ENCODE assay signal across 18 cellular contexts in genomic region chr20:35674921-35675320, GRCh38. TPM values are rescaled to one million over a fixed set of nuclear protein-coding genes. Genes with fewer than 3 reads are reported as not detected.
DNase-seq lines count a peak whose midpoint lies in the region; ATAC-seq and TF ChIP-seq lines count a peak whose summit lies in the region.
"Had no signal": no experiment of that assay in that cellular context is flagged by ENCODE, and none has a peak within 500 bp of the region (broad histone marks: within the 10 kb centered on the region; RNA-seq: fewer than 3 reads in every experiment).

No MANE protein-coding gene starts in this region.

- H3K27me3 ChIP-seq in DND-41 (ENCODE audit: insufficient read depth, low read length, poor library complexity) (no peaks in the 10 kb centered on the region), RWPE2 (ENCODE audit: insufficient read depth, poor library complexity, severe bottlenecking) (no peaks in the 10 kb centered on the region), neural progenitor cell (no peaks in the 10 kb centered on the region), sigmoid colon (no peaks in the 10 kb centered on the region)
- H3K27me3 ChIP-seq: BE2C had no signal

- H3K9me3 ChIP-seq in DND-41 (ENCODE audit: insufficient read depth, low read length, severe bottlenecking), result no peaks in the 10 kb centered on the region
- H3K9me3 ChIP-seq in RWPE2 (ENCODE audit: severe bottlenecking), result no peaks in the 10 kb centered on the region
- H3K9me3 ChIP-seq in neural progenitor cell (ENCODE audit: low read depth), result no peaks in the 10 kb centered on the region
- H3K9me3 ChIP-seq in sigmoid colon, result no peaks in the 10 kb centered on the region
- H3K9me3 ChIP-seq: BE2C had no signal

- 96% methylated on average over 8 of the region's 8 CpGs for WGBS in sigmoid colon, 2 donors

- H3K4me3 ChIP-seq in DND-41 (ENCODE audit: low read depth in 1 of 2, low read length in 2 of 2) (no peak overlapping the region), RWPE2 (ENCODE audit: severe bottlenecking) (no peak overlapping the region), neural progenitor cell (no peak overlapping the region), sigmoid colon (no peak overlapping the region)
- H3K4me3 ChIP-seq: GM23338 had no signal

- H3K9me3 Mint-ChIP-seq in neural progenitor cell, result no peaks in the 10 kb centered on the region
- H3K9me3 Mint-ChIP-seq: CD4-positive, CD25-positive, alpha-beta regulatory T cell; CD8-positive, alpha-beta memory T cell; GM23338 had no signal

- no peaks in the 10 kb centered on the region for H3F3A ChIP-seq in neural progenitor cell (ENCODE audit: low read depth)

- no peak overlapping the region for H3K4me3 Mint-ChIP-seq in neural progenitor cell
- H3K4me3 Mint-ChIP-seq: CD4-positive, CD25-positive, alpha-beta regulatory T cell; CD8-positive, alpha-beta memory T cell; GM23338 had no signal

- H3K27ac ChIP-seq in DND-41 (ENCODE audit: low read length) (no peak overlapping the region), RWPE2 (ENCODE audit: poor library complexity, severe bottlenecking) (no peak overlapping the region), neural progenitor cell (no peak overlapping the region), sigmoid colon (no peak overlapping the region)
- H3K27ac ChIP-seq: HL-60 had no signal

- H3K27ac Mint-ChIP-seq in neural progenitor cell, result peak overlapping the region; percentile 66
- H3K27ac Mint-ChIP-seq: CD4-positive, CD25-positive, alpha-beta regulatory T cell; GM23338 had no signal

- no peaks in the 10 kb centered on the region for H3K27me3 Mint-ChIP-seq in neural progenitor cell (ENCODE audit: insufficient read depth, low read depth)
- H3K27me3 Mint-ChIP-seq: CD4-positive, CD25-positive, alpha-beta regulatory T cell had no signal

- intact Hi-C loops in sigmoid colon (cut with DNase I), result no loop called here

- no peaks in the 10 kb centered on the region for H4K20me1 ChIP-seq in DND-41 (ENCODE audit: insufficient read depth, low read length)
- no peaks in the 10 kb centered on the region for H4K20me1 ChIP-seq in neural progenitor cell (ENCODE audit: low read depth)

- ATAC-seq in DND-41 (ENCODE audit: insufficient read depth, low read depth) (no peak), RWPE2 (ENCODE audit: low read depth) (no peak), HG03159 (IDR thresholded peaks at IDR 0.05; ENCODE audit: unreplicated experiment) (no peak)
- ATAC-seq: GM23338 had no signal

- H3K79me2 ChIP-seq in DND-41 (ENCODE audit: insufficient read depth, low read length) (no peaks in the 10 kb centered on the region), neural progenitor cell (ENCODE audit: low read depth) (no peaks in the 10 kb centered on the region)

- H3K4me1 ChIP-seq in DND-41 (ENCODE audit: insufficient read depth, low read length), result no peaks in the 10 kb centered on the region
- no peaks in the 10 kb centered on the region for H3K4me1 ChIP-seq in RWPE2 (ENCODE audit: insufficient read depth, poor library complexity, severe bottlenecking)
- H3K4me1 ChIP-seq in neural progenitor cell, result no peaks in the 10 kb centered on the region
- H3K4me1 ChIP-seq in sigmoid colon, result no peaks in the 10 kb centered on the region
- H3K4me1 ChIP-seq: BE2C had no signal

- H3K9ac ChIP-seq in DND-41 (ENCODE audit: low read depth, low read length) (no peak overlapping the region), neural progenitor cell (no peak overlapping the region)

- H3K4me1 Mint-ChIP-seq in neural progenitor cell, result no peaks in the 10 kb centered on the region
- H3K4me1 Mint-ChIP-seq: CD8-positive, alpha-beta memory T cell; GM23338 had no signal

- H3K36me3 ChIP-seq in DND-41 (ENCODE audit: insufficient read depth, low read length) (peaks cover 43% of the 10 kb centered on the region), RWPE2 (ENCODE audit: low read depth) (peaks cover 87% of the 10 kb centered on the region), neural progenitor cell (no peaks in the 10 kb centered on the region), sigmoid colon (peaks cover 8 to 60% (median 32%) of the 10 kb centered on the region in 4 donors)
- H3K36me3 ChIP-seq: BE2C had no signal

- no peak for TF ChIP-seq EP300 in sigmoid colon (IDR thresholded peaks at IDR 0.05)

- H2AFZ ChIP-seq in DND-41 (ENCODE audit: low read depth, low read length), result no peak overlapping the region
- no peak overlapping the region for H2AFZ ChIP-seq in neural progenitor cell (replicated peaks)
- H2AFZ ChIP-seq: GM23338 had no signal

- DNase-seq in DND-41, result peak; percentile 1
- peak; percentile 68 for DNase-seq in RWPE2 (ENCODE audit: low spot score)
- DNase-seq in neural progenitor cell (ENCODE audit: low spot score), result no peak
- peak; percentile 11 for DNase-seq in sigmoid colon
- no peak for DNase-seq in NCI-H2107 treated with DMSO at 0.1 percent for 48 hours (lab: John Stamatoyannopoulos, UW; ENCODE audit: unreplicated experiment)
- DNase-seq in NCI-H524 (lab: John Stamatoyannopoulos, UW), result no peak
- DNase-seq: ACHN; BE2C; C1 segment of cervical spinal cord; CD4-positive, CD25-positive, alpha-beta regulatory T cell; CD8-positive, alpha-beta memory T cell; COR-L47; DMS 273 treated with DMSO at 0.1 percent for 48 hours; DMS53; HCEC 1CT had no signal

- TF ChIP-seq POLR2A in sigmoid colon (IDR thresholded peaks at IDR 0.05), result no peak

- H3K4me2 ChIP-seq in DND-41 (ENCODE audit: insufficient read depth, low read length), result no peak overlapping the region
- no peak overlapping the region for H3K4me2 ChIP-seq in neural progenitor cell
- H3K4me2 ChIP-seq: GM23338 had no signal

- TF ChIP-seq CTCF in DND-41 (IDR thresholded peaks at IDR 0.05; ENCODE audit: borderline replicate concordance, extremely low read depth, low read length, poor library complexity, severe bottlenecking) (no peak), RWPE2 (IDR thresholded peaks at IDR 0.05; ENCODE audit: poor library complexity, severe bottlenecking) (no peak), neural progenitor cell (IDR thresholded peaks at IDR 0.05) (no peak), sigmoid colon (IDR thresholded peaks at IDR 0.05) (no peak)

- peaks cover 17% of the 10 kb centered on the region for H3K36me3 Mint-ChIP-seq in neural progenitor cell

RNA-seq across cellular contexts. Expression of gene CPNE1, which starts 10.2 kb away (rescaled TPM):
- total RNA-seq in neural progenitor cell (ENCODE audit: low replicate concordance) (140 and 189 TPM in 2 replicates), sigmoid colon (100 to 1,000 TPM in 2 of 4 donors, 10 to 100 TPM in 2; 56.5 to 156 (median 90.1) TPM)
- 100 to 1,000 TPM in 1 of 3 donors, 10 to 100 TPM in 2; 71.5 to 118 (median 76.8) TPM for polyA plus RNA-seq in sigmoid colon

RNA-seq across cellular contexts. Expression of gene RBM12, which starts 10.2 kb away (rescaled TPM):
- total RNA-seq in neural progenitor cell (ENCODE audit: low replicate concordance) (82.8 and 112 TPM in 2 replicates), sigmoid colon (10 to 100 TPM; 24.6 to 26.4 (median 25.7) TPM)
- polyA plus RNA-seq in sigmoid colon, result 10 to 100 TPM; 10.2 to 23.1 (median 12.0) TPM

RNA-seq across cellular contexts. Expression of gene NFS1, which starts 24.2 kb away (rescaled TPM):
- 21.7 and 29.3 TPM in 2 replicates for total RNA-seq in neural progenitor cell (ENCODE audit: low replicate concordance)
- total RNA-seq in sigmoid colon, result 10 to 100 TPM; 25.2 to 39.2 (median 32.3) TPM
- 10 to 100 TPM; 19.0 to 29.8 (median 19.2) TPM for polyA plus RNA-seq in sigmoid colon

RNA-seq across cellular contexts. Expression of gene ROMO1, which starts 24.3 kb away (rescaled TPM):
- 135 and 253 TPM in 2 replicates for total RNA-seq in neural progenitor cell (ENCODE audit: low replicate concordance)
- 100 to 1,000 TPM; 206 to 512 (median 398) TPM for total RNA-seq in sigmoid colon
- polyA plus RNA-seq in sigmoid colon, result 100 to 1,000 TPM; 332 to 621 (median 592) TPM

RNA-seq across cellular contexts. Expression of gene SPAG4, which starts 59.3 kb away (rescaled TPM):
- total RNA-seq in neural progenitor cell (ENCODE audit: low replicate concordance), result 3.3 and 6.9 TPM in 2 replicates
- 10 to 100 TPM in 1 of 4 donors, 1 to 10 TPM in 3; 3.3 to 10.5 (median 4.6) TPM for total RNA-seq in sigmoid colon
- polyA plus RNA-seq in sigmoid colon, result 1 to 10 TPM in 2 of 3 donors, not detected in 1; 4.1 to 4.2 TPM

Comparison
In these comparisons a context has a peak if more than half of its experiments do, and no peak if none do; other contexts are left out.
1. DNase-seq: peak in DND-41 (single experiment), RWPE2 (single experiment) and sigmoid colon (single experiment); none in neural progenitor cell (single experiment), NCI-H2107 treated with DMSO at 0.1 percent for 48 hours (single experiment) and NCI-H524 (0 of 2).